8 cellular contexts compared by ENCODE assay signal in the genomic region with DNA sequence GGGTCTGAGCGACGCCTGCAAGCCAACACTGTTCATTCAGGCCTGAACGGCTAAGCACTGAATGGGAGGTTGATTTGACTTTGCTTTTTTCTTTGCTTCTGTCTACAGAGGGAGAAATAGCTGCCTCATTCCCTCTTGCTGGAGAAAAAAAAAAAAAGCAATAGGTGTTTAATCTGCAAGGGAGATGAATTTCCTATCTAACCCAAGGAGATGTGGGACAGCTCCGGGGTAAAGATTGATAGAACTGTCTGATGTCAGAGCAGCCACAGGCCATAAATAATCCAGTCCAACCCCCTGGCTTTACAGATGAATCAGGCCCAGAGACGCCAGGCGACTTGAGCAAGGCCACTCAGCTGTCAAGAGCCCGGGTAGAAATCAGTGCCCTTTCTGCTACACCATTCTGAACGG.
DNase-seq lines count a peak whose midpoint lies in the region; ATAC-seq and TF ChIP-seq lines count a peak whose summit lies in the region.

No MANE protein-coding gene starts in this region.

- H3K27ac ChIP-seq in GM23248 (peak overlapping the region; percentile 85), SJCRH30 (peak overlapping the region; percentile 61), fibroblast of lung (ENCODE audit: insufficient read depth, low read length) (peak overlapping the region; percentile 73), rectal smooth muscle tissue (ENCODE audit: low read depth, low read length) (peak overlapping the region; percentile 94)

- DNase-seq in GM23248 (peak; percentile 46), SJCRH30 (no peak), fibroblast of lung (ENCODE audit: low read depth in 2 of 2) (peak in 1 of 2 donors; percentile 56), GF-D8 (lab: John Stamatoyannopoulos, UW) (no peak), islet precursor cell (no peak)

- peak overlapping the region; percentile 55 for H3K4me3 ChIP-seq in GM23248
- H3K4me3 ChIP-seq in SJCRH30 = peak overlapping the region; percentile 90
- peak overlapping the region in 2 of 4 experiments; percentile 28 to 31 for H3K4me3 ChIP-seq in fibroblast of lung (replicated peaks in 1 of 4; ENCODE audit: control extremely low read depth in 1 of 4, insufficient read depth in 1 of 4, low read depth in 3 of 4, low read length in 4 of 4)
- H3K4me3 ChIP-seq in rectal smooth muscle tissue (ENCODE audit: low read length) = peak overlapping the region; percentile 66

- H3K4me2 ChIP-seq in GM23248 (ENCODE audit: unreplicated experiment) (peak overlapping the region; percentile 80), fibroblast of lung (ENCODE audit: extremely low read depth, insufficient read depth, low read length) (peak overlapping the region; percentile 36)

- peak overlapping the region; percentile 72 for H3K9ac ChIP-seq in GM23248
- H3K9ac ChIP-seq in fibroblast of lung (ENCODE audit: insufficient read depth, low read length) = no peak overlapping the region
- H3K9ac ChIP-seq in rectal smooth muscle tissue (ENCODE audit: low read length) = peak overlapping the region; percentile 24

- H4K20me1 ChIP-seq in GM23248 (ENCODE audit: insufficient read depth) = no peaks in the 10 kb centered on the region
- H4K20me1 ChIP-seq in fibroblast of lung (ENCODE audit: control insufficient read depth, extremely low read depth, insufficient read depth, low read length) = no peaks in the 10 kb centered on the region

- H3K9me2 ChIP-seq in GM23248 (ENCODE audit: insufficient read depth) = no peaks in the 10 kb centered on the region

- H3K27me3 ChIP-seq in GM23248 (replicated peaks; ENCODE audit: insufficient read depth) (no peaks in the 10 kb centered on the region), SJCRH30 (no peaks in the 10 kb centered on the region), fibroblast of lung (ENCODE audit: control insufficient read depth, insufficient read depth, low read length) (no peaks in the 10 kb centered on the region), rectal smooth muscle tissue (ENCODE audit: control insufficient read depth, insufficient read depth, low read length) (no peaks in the 10 kb centered on the region)

- no peaks in the 10 kb centered on the region for H3K36me3 ChIP-seq in GM23248 (ENCODE audit: low read depth)
- no peaks in the 10 kb centered on the region for H3K36me3 ChIP-seq in SJCRH30
- H3K36me3 ChIP-seq in fibroblast of lung (ENCODE audit: control insufficient read depth, insufficient read depth, low read length) = no peaks in the 10 kb centered on the region
- no peaks in the 10 kb centered on the region for H3K36me3 ChIP-seq in rectal smooth muscle tissue (ENCODE audit: control insufficient read depth, insufficient read depth, low read length)

- ATAC-seq in HG02798 (IDR thresholded peaks at IDR 0.05; ENCODE audit: poor library complexity, unreplicated experiment) = no peak
- ATAC-seq in HG02885 (IDR thresholded peaks at IDR 0.05; ENCODE audit: poor library complexity, unreplicated experiment) = no peak

- H3K79me2 ChIP-seq in GM23248 (ENCODE audit: insufficient read depth) (no peaks in the 10 kb centered on the region), fibroblast of lung (ENCODE audit: control insufficient read depth, insufficient read depth, low read length) (peaks cover 2% of the 10 kb centered on the region)

- in situ Hi-C loops in GM23248 (cut with MboI) = no loop called here

- 8 to 9% methylated on average over 8 of the region's 8 CpGs for WGBS in GM23248 (ENCODE audit: low coverage in 1 of 2, low lambda C conversion rate in 2 of 2, missing lambda C conversion rate in 2 of 2), 2 experiments

- peaks cover 39% of the 10 kb centered on the region for H3F3A ChIP-seq in GM23248 (ENCODE audit: insufficient read depth)

- H2AFZ ChIP-seq in GM23248 = peak overlapping the region; percentile 83
- H2AFZ ChIP-seq in fibroblast of lung (ENCODE audit: low read length) = peak overlapping the region; percentile 0

- H3K9me3 ChIP-seq in GM23248 (ENCODE audit: low read depth) = no peaks in the 10 kb centered on the region
- no peaks in the 10 kb centered on the region for H3K9me3 ChIP-seq in SJCRH30 (replicated peaks)
- no peaks in the 10 kb centered on the region for H3K9me3 ChIP-seq in fibroblast of lung (ENCODE audit: control insufficient read depth, insufficient read depth, low read depth, low read length)

- peaks cover 38% of the 10 kb centered on the region for H3K4me1 ChIP-seq in GM23248 (ENCODE audit: insufficient read depth)
- peaks cover 18% of the 10 kb centered on the region for H3K4me1 ChIP-seq in SJCRH30
- peaks cover 12% of the 10 kb centered on the region for H3K4me1 ChIP-seq in fibroblast of lung (ENCODE audit: control insufficient read depth, extremely low read depth, insufficient read depth, low read length)
- peaks cover 10% of the 10 kb centered on the region for H3K4me1 ChIP-seq in rectal smooth muscle tissue (ENCODE audit: control insufficient read depth, insufficient read depth, low read length)

- TF ChIP-seq CTCF in fibroblast of lung (conservative IDR thresholded peaks at IDR 0.05 in 1 of 2, IDR thresholded peaks at IDR 0.05 in 1 of 2; ENCODE audit: low read depth in 1 of 2, low read length in 2 of 2) = no peak
